ENCODE assay signal across 10 cellular contexts in genomic region chr5:157026789-157027424, GRCh38. TPM values are rescaled to one million over a fixed set of nuclear protein-coding genes. Genes with fewer than 3 reads are reported as not detected.
A peak's percentile ranks its signal among the peaks of the same experiment; 100 is the strongest.
DNase-seq lines count a peak whose midpoint lies in the region; ATAC-seq and TF ChIP-seq lines count a peak whose summit lies in the region.
"Had no signal": no experiment of that assay in that cellular context is flagged by ENCODE, and none has a peak within 500 bp of the region (broad histone marks: within the 10 kb centered on the region; RNA-seq: fewer than 3 reads in every experiment).

No MANE protein-coding gene starts in this region.

- peaks cover 8% of the 10 kb centered on the region for H3K9me3 Mint-ChIP-seq in activated CD8-positive, alpha-beta T cell treated with anti-CD3 and anti-CD28 coated beads, Interleukin-2, amount 10 ng/mL, durations not matched to agents 7 days and 5 days (ENCODE audit: insufficient read depth)

- H3K4me3 ChIP-seq in Jurkat, Clone E6-1 (ENCODE audit: low read length) = no peak overlapping the region
- H3K4me3 ChIP-seq in mucosa of descending colon = no peak overlapping the region

- TF ChIP-seq CTCF in mucosa of descending colon (IDR thresholded peaks at IDR 0.05) = peak; percentile 26

- H3K36me3 ChIP-seq in mucosa of descending colon (ENCODE audit: low read depth) = no peaks in the 10 kb centered on the region

- H3K36me3 Mint-ChIP-seq in activated CD8-positive, alpha-beta T cell treated with anti-CD3 and anti-CD28 coated beads, Interleukin-2, amount 10 ng/mL, durations not matched to agents 7 days and 5 days (ENCODE audit: low read depth) = peaks cover 66% of the 10 kb centered on the region

- no peak for ATAC-seq in activated CD8-positive, alpha-beta T cell treated with anti-CD3 and anti-CD28 coated beads, Interleukin-2, amount 10 ng/mL, durations not matched to agents 7 days and 5 days
- ATAC-seq in mucosa of descending colon (peak; percentile 86), GM19324 (IDR thresholded peaks at IDR 0.05; ENCODE audit: low FRiP score, unreplicated experiment) (no peak), HG02763 (IDR thresholded peaks at IDR 0.05; ENCODE audit: unreplicated experiment) (no peak)

- peak overlapping the region; percentile 81 for H3K27ac Mint-ChIP-seq in activated CD8-positive, alpha-beta T cell treated with anti-CD3 and anti-CD28 coated beads, Interleukin-2, amount 10 ng/mL, durations not matched to agents 7 days and 5 days

- intact Hi-C loops in mucosa of descending colon (cut with DNase I, micrococcal nuclease) = no loop called here

- peaks cover 3% of the 10 kb centered on the region for H3K4me1 ChIP-seq in mucosa of descending colon (ENCODE audit: low read depth)

- CTCF ChIA-PET in activated CD8-positive, alpha-beta T cell treated with anti-CD3 and anti-CD28 coated beads, Interleukin-2, amount 10 ng/mL, durations not matched to agents 7 days and 5 days (lab: Charles Lee) = interaction anchor here (0.7 to 4.6 kb wide), 18 partner anchors 10 to 210 kb away, joined by 3 to 44 read pairs (median 4); partner anchors contain the start of gene MED7

- DNase-seq in Daoy (ENCODE audit: low read depth) (peak; percentile 8), mucosa of descending colon (peak in 1 of 3 donors; percentile 22), OCI-M2 (lab: John Stamatoyannopoulos, UW; ENCODE audit: unreplicated experiment) (no peak)
- DNase-seq in Jurkat, Clone E6-1 (ENCODE audit: low read depth, low spot score) = peak; percentile 8
- DNase-seq in activated CD8-positive, alpha-beta T cell treated with anti-CD3 and anti-CD28 coated beads, Interleukin-2, amount 10 ng/mL, durations not matched to agents 7 days and 5 days = peak; percentile 34
- DNase-seq in stimulated activated CD4-positive, alpha-beta T cell treated with anti-CD3 and anti-CD28 coated beads, Interleukin-2, amount 100 ng/mL, for 24 hours = no peak

- POLR2A ChIA-PET in activated CD8-positive, alpha-beta T cell treated with anti-CD3 and anti-CD28 coated beads, Interleukin-2, amount 10 ng/mL, durations not matched to agents 7 days and 5 days (lab: Charles Lee) = interaction anchor here (0.8 to 3.6 kb wide), 5 partner anchors 48 to 116 kb away, joined by 3 to 21 read pairs (median 5); partner anchors contain the start of genes HAVCR2 and MED7

- peaks cover 91% of the 10 kb centered on the region for H3K4me1 Mint-ChIP-seq in activated CD8-positive, alpha-beta T cell treated with anti-CD3 and anti-CD28 coated beads, Interleukin-2, amount 10 ng/mL, durations not matched to agents 7 days and 5 days (ENCODE audit: low read depth)

- H3K9me3 ChIP-seq in mucosa of descending colon = no peaks in the 10 kb centered on the region

- H3K4me3 Mint-ChIP-seq in activated CD8-positive, alpha-beta T cell treated with anti-CD3 and anti-CD28 coated beads, Interleukin-2, amount 10 ng/mL, durations not matched to agents 7 days and 5 days = no peak overlapping the region

- no peaks in the 10 kb centered on the region for H3K27me3 Mint-ChIP-seq in activated CD8-positive, alpha-beta T cell treated with anti-CD3 and anti-CD28 coated beads, Interleukin-2, amount 10 ng/mL, durations not matched to agents 7 days and 5 days (ENCODE audit: low read depth)

RNA-seq across cellular contexts. Expression of gene HAVCR1, which starts 32.0 kb away (rescaled TPM):
- not detected in 2 replicates for total RNA-seq in Daoy (2014; rRNA removed; shearing (Covaris generic))
- not detected for polyA plus RNA-seq in Jurkat, Clone E6-1 (2012; ENCODE audit: insufficient read depth, insufficient read length)
- total RNA-seq in activated CD8-positive, alpha-beta T cell treated with anti-CD3 and anti-CD28 coated beads, Interleukin-2, amount 10 ng/mL, durations not matched to agents 7 days and 5 days = 1 to 10 TPM; 2.8 to 2.9 TPM
- 10 to 100 TPM in 1 of 3 donors, 1 to 10 TPM in 2; 2.6 to 24.1 (median 3.9) TPM for total RNA-seq in mucosa of descending colon
- total RNA-seq: endothelial cell of umbilical vein, LHCN-M2 had no signal
- polyA plus RNA-seq: endothelial cell of umbilical vein had no signal

Comparison
In these comparisons a context has a peak if more than half of its experiments do, and no peak if none do; other contexts are left out.
1. DNase-seq: peak in Daoy (single experiment), Jurkat, Clone E6-1 (single experiment) and activated CD8-positive, alpha-beta T cell treated with anti-CD3 and anti-CD28 coated beads, Interleukin-2, amount 10 ng/mL, durations not matched to agents 7 days and 5 days (single experiment); none in stimulated activated CD4-positive, alpha-beta T cell treated with anti-CD3 and anti-CD28 coated beads, Interleukin-2, amount 100 ng/mL, for 24 hours (0 of 2) and OCI-M2 (single experiment).